13 cellular contexts compared by ENCODE assay signal in genomic region chr1:52629021-52629643, GRCh38. TPM values are rescaled to one million over a fixed set of nuclear protein-coding genes. Genes with fewer than 3 reads are reported as not detected.
DNase-seq lines count a peak whose midpoint lies in the region; ATAC-seq and TF ChIP-seq lines count a peak whose summit lies in the region.
"Had no signal": no experiment of that assay in that cellular context is flagged by ENCODE, and none has a peak within 500 bp of the region (broad histone marks: within the 10 kb centered on the region; RNA-seq: fewer than 3 reads in every experiment).

No MANE protein-coding gene starts in this region.

- DNase-seq in DMS53 treated with DMSO at 0.1 percent for 48 hours (lab: John Stamatoyannopoulos, UW; ENCODE audit: unreplicated experiment): peak; percentile 11
- DNase-seq in SJCRH30: peak; percentile 77 to 78
- peak; percentile 31 for DNase-seq in glomerular visceral epithelial cell (ENCODE audit: extremely low spot score)
- DNase-seq in progenitor cell of endocrine pancreas (ENCODE audit: low spot score, unreplicated experiment): no peak
- DNase-seq in Kasumi-1 (lab: John Stamatoyannopoulos, UW): no peak
- no peak for DNase-seq in activated CD8-positive, alpha-beta memory T cell treated with anti-CD3 and anti-CD28 coated beads, Interleukin-2, amount 10 ng/mL, durations not matched to agents 7 days and 5 days
- DNase-seq in activated CD8-positive, alpha-beta memory T cell treated with anti-CD3 and anti-CD28 coated beads, Interleukin-2, amount 50 U/mL, for 48 hours: no peak
- DNase-seq: activated CD4-positive, alpha-beta T cell treated with anti-CD3 and anti-CD28 coated beads, Interleukin-2, amount 10 ng/mL, durations not matched to agents 24 days and 14 days; DND-41; erythroblast; NCI-H146; sigmoid colon had no signal

- H3K9me3 Mint-ChIP-seq in progenitor cell of endocrine pancreas (ENCODE audit: low read depth): no peaks in the 10 kb centered on the region
- H3K9me3 Mint-ChIP-seq in activated CD8-positive, alpha-beta memory T cell treated with anti-CD3 and anti-CD28 coated beads, Interleukin-2, amount 10 ng/mL, durations not matched to agents 7 days and 5 days (ENCODE audit: low read depth): no peaks in the 10 kb centered on the region

- CTCF ChIA-PET in activated CD8-positive, alpha-beta memory T cell treated with anti-CD3 and anti-CD28 coated beads, Interleukin-2, amount 10 ng/mL, durations not matched to agents 7 days and 5 days (lab: Charles Lee): interaction anchor here (1.5 kb wide), 1 partner anchor 10 kb away, joined by 3 read pairs; no protein-coding TSS in a partner anchor

- no peak overlapping the region for H3K27ac ChIP-seq in SJCRH30
- H3K27ac ChIP-seq: sigmoid colon had no signal

- no peak for ATAC-seq in GM19452 (IDR thresholded peaks at IDR 0.05; ENCODE audit: unreplicated experiment)
- no peak for ATAC-seq in activated CD8-positive, alpha-beta memory T cell treated with anti-CD3 and anti-CD28 coated beads, Interleukin-2, amount 10 ng/mL, durations not matched to agents 7 days and 5 days

- no peaks in the 10 kb centered on the region for H3K4me1 ChIP-seq in SJCRH30

- no peaks in the 10 kb centered on the region for H3K36me3 ChIP-seq in SJCRH30
- H3K36me3 ChIP-seq: sigmoid colon had no signal

- peaks cover 1% of the 10 kb centered on the region for H3K36me3 Mint-ChIP-seq in progenitor cell of endocrine pancreas (ENCODE audit: insufficient read depth)
- no peaks in the 10 kb centered on the region for H3K36me3 Mint-ChIP-seq in activated CD8-positive, alpha-beta memory T cell treated with anti-CD3 and anti-CD28 coated beads, Interleukin-2, amount 10 ng/mL, durations not matched to agents 7 days and 5 days

- H3K27ac Mint-ChIP-seq in progenitor cell of endocrine pancreas: peak overlapping the region; percentile 9
- no peak overlapping the region for H3K27ac Mint-ChIP-seq in activated CD8-positive, alpha-beta memory T cell treated with anti-CD3 and anti-CD28 coated beads, Interleukin-2, amount 10 ng/mL, durations not matched to agents 7 days and 5 days
- H3K27ac Mint-ChIP-seq: activated CD4-positive, alpha-beta T cell treated with anti-CD3 and anti-CD28 coated beads, Interleukin-2, amount 10 ng/mL, durations not matched to agents 24 days and 14 days had no signal

- no peak for TF ChIP-seq CTCF in progenitor cell of endocrine pancreas (IDR thresholded peaks at IDR 0.05; ENCODE audit: unreplicated experiment)

- no peak overlapping the region for H3K4me3 Mint-ChIP-seq in progenitor cell of endocrine pancreas (ENCODE audit: low read depth)
- H3K4me3 Mint-ChIP-seq in activated CD8-positive, alpha-beta memory T cell treated with anti-CD3 and anti-CD28 coated beads, Interleukin-2, amount 10 ng/mL, durations not matched to agents 7 days and 5 days: no peak overlapping the region
- H3K4me3 Mint-ChIP-seq: activated CD4-positive, alpha-beta T cell treated with anti-CD3 and anti-CD28 coated beads, Interleukin-2, amount 10 ng/mL, durations not matched to agents 24 days and 14 days had no signal

- H3K27me3 Mint-ChIP-seq in progenitor cell of endocrine pancreas: peaks cover 24% of the 10 kb centered on the region
- peaks cover 3% of the 10 kb centered on the region for H3K27me3 Mint-ChIP-seq in activated CD8-positive, alpha-beta memory T cell treated with anti-CD3 and anti-CD28 coated beads, Interleukin-2, amount 10 ng/mL, durations not matched to agents 7 days and 5 days

- H3K4me3 ChIP-seq in SJCRH30: peak overlapping the region; percentile 31
- H3K4me3 ChIP-seq: sigmoid colon had no signal

- H3K9me3 ChIP-seq in SJCRH30 (replicated peaks): no peaks in the 10 kb centered on the region; the same call in 1 of the 2 replicates
- H3K9me3 ChIP-seq: sigmoid colon had no signal

- H3K4me1 Mint-ChIP-seq in progenitor cell of endocrine pancreas (ENCODE audit: low read depth): peaks cover 5% of the 10 kb centered on the region
- H3K4me1 Mint-ChIP-seq in activated CD8-positive, alpha-beta memory T cell treated with anti-CD3 and anti-CD28 coated beads, Interleukin-2, amount 10 ng/mL, durations not matched to agents 7 days and 5 days: peaks cover 18% of the 10 kb centered on the region

- no peaks in the 10 kb centered on the region for H3K27me3 ChIP-seq in SJCRH30

RNA-seq across cellular contexts. Expression of gene SHISAL2A, which starts 3.8 kb away (rescaled TPM):
- not detected in 2 replicates for total RNA-seq in SJCRH30 (2014; rRNA removed; shearing (Covaris generic))
- total RNA-seq in progenitor cell of endocrine pancreas: 0.29 and 0.38 TPM in 2 replicates
- 10 to 100 TPM in 1 of 2 experiments, 1 to 10 TPM in 1; 5.7 to 11.0 TPM for total RNA-seq in activated CD8-positive, alpha-beta memory T cell treated with anti-CD3 and anti-CD28 coated beads, Interleukin-2, amount 10 ng/mL, durations not matched to agents 7 days and 5 days
- total RNA-seq: sigmoid colon had no signal

RNA-seq across cellular contexts. Expression of gene GPX7, which starts 27.0 kb away (rescaled TPM):
- total RNA-seq in SJCRH30 (2014; rRNA removed; shearing (Covaris generic)): 10.6 and 13.4 TPM in 2 replicates
- 26.7 and 28.9 TPM in 2 replicates for total RNA-seq in progenitor cell of endocrine pancreas
- total RNA-seq in activated CD8-positive, alpha-beta memory T cell treated with anti-CD3 and anti-CD28 coated beads, Interleukin-2, amount 10 ng/mL, durations not matched to agents 7 days and 5 days: 10 to 100 TPM; 14.4 to 15.3 TPM

Comparison
In these comparisons a context has a peak if more than half of its experiments do, and no peak if none do; other contexts are left out.
1. DNase-seq: peak in DMS53 treated with DMSO at 0.1 percent for 48 hours (single experiment), SJCRH30 (2 of 2) and glomerular visceral epithelial cell (single experiment); none in progenitor cell of endocrine pancreas (single experiment), Kasumi-1 (0 of 2), activated CD8-positive, alpha-beta memory T cell treated with anti-CD3 and anti-CD28 coated beads, Interleukin-2, amount 10 ng/mL, durations not matched to agents 7 days and 5 days (single experiment) and activated CD8-positive, alpha-beta memory T cell treated with anti-CD3 and anti-CD28 coated beads, Interleukin-2, amount 50 U/mL, for 48 hours (single experiment).